ENCODE assay signal across 1 cellular context in the genomic region with DNA sequence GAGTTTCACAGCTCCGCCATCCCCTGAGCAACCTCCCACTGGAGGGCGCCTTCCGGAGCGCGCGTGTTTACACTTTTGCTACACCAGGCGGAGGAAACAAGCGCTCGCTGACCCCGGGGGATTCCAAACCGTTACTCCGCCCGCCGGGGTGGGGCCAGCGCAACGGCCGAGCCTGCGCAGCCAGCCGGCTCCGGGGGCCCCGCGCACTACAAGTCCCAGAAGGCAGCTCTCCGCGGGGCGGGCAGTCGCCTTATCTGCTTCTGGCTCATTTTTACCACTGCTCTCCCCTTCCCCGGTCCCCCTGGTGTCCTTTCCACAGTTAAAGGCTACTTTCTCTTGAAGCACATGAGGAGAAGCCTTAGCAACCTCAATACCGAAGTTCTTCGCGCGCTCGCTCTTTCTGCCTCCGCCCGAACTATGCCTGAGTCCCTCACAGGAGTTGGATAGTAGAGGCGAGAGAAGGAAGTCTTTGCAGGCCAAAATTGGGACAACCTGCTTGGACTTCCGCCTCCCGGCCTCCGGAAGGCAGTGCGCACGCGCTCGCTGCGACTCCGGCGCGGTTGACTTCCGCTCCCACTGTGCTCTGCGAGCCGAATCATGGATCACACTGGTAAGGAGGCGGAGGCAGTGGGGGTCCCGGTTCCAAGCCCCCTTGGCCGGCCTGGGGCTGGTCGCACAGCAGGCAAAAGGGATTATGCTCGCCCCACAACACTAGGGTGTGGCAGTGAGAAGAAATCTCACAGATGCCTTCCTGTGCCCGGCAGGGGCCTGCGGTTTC.
A peak's percentile ranks its signal among the peaks of the same experiment; 100 is the strongest.
TF ChIP-seq lines count a peak whose summit lies in the region.

A gene with protein sequence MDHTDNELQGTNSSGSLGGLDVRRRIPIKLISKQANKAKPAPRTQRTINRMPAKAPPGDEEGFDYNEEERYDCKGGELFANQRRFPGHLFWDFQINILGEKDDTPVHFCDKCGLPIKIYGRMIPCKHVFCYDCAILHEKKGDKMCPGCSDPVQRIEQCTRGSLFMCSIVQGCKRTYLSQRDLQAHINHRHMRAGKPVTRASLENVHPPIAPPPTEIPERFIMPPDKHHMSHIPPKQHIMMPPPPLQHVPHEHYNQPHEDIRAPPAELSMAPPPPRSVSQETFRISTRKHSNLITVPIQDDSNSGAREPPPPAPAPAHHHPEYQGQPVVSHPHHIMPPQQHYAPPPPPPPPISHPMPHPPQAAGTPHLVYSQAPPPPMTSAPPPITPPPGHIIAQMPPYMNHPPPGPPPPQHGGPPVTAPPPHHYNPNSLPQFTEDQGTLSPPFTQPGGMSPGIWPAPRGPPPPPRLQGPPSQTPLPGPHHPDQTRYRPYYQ (plus strand): TSS at position 576 of the 778 bp plus-strand sequence. CDS start 22 bp downstream, at position 598.

TF ChIP-seq in HepG2, 621 proteins besides CTCF, POLR2A, EP300 and RAD21 (continued from another document and continues in another):
- TF ChIP-seq, protein P1, sequence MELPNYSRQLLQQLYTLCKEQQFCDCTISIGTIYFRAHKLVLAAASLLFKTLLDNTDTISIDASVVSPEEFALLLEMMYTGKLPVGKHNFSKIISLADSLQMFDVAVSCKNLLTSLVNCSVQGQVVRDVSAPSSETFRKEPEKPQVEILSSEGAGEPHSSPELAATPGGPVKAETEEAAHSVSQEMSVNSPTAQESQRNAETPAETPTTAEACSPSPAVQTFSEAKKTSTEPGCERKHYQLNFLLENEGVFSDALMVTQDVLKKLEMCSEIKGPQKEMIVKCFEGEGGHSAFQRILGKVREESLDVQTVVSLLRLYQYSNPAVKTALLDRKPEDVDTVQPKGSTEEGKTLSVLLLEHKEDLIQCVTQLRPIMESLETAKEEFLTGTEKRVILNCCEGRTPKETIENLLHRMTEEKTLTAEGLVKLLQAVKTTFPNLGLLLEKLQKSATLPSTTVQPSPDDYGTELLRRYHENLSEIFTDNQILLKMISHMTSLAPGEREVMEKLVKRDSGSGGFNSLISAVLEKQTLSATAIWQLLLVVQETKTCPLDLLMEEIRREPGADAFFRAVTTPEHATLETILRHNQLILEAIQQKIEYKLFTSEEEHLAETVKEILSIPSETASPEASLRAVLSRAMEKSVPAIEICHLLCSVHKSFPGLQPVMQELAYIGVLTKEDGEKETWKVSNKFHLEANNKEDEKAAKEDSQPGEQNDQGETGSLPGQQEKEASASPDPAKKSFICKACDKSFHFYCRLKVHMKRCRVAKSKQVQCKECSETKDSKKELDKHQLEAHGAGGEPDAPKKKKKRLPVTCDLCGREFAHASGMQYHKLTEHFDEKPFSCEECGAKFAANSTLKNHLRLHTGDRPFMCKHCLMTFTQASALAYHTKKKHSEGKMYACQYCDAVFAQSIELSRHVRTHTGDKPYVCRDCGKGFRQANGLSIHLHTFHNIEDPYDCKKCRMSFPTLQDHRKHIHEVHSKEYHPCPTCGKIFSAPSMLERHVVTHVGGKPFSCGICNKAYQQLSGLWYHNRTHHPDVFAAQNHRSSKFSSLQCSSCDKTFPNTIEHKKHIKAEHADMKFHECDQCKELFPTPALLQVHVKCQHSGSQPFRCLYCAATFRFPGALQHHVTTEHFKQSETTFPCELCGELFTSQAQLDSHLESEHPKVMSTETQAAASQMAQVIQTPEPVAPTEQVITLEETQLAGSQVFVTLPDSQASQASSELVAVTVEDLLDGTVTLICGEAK (IDR thresholded peaks at IDR 0.05), result peak; percentile 47; the same call in 1 of the 2 replicates
- TF ChIP-seq, protein P1 (CRISPR knock-in tag; IDR thresholded peaks at IDR 0.05), result 0 out of 2 replicates have a peak, but pooled peaks have one; percentile 52
- TF ChIP-seq U2AF2 (IDR thresholded peaks at IDR 0.05; ENCODE audit: low read depth, low read length), result no peak
- no peak for TF ChIP-seq NONO (IDR thresholded peaks at IDR 0.05)
- no peak; the same call in none of the 2 replicates for TF ChIP-seq NONO (CRISPR knock-in tag; conservative IDR thresholded peaks at IDR 0.05)
- TF ChIP-seq, protein P2, sequence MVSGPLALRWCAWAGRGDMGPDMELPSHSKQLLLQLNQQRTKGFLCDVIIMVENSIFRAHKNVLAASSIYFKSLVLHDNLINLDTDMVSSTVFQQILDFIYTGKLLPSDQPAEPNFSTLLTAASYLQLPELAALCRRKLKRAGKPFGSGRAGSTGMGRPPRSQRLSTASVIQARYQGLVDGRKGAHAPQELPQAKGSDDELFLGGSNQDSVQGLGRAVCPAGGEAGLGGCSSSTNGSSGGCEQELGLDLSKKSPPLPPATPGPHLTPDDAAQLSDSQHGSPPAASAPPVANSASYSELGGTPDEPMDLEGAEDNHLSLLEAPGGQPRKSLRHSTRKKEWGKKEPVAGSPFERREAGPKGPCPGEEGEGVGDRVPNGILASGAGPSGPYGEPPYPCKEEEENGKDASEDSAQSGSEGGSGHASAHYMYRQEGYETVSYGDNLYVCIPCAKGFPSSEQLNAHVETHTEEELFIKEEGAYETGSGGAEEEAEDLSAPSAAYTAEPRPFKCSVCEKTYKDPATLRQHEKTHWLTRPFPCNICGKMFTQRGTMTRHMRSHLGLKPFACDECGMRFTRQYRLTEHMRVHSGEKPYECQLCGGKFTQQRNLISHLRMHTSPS (CRISPR knock-in tag; IDR thresholded peaks at IDR 0.05; ENCODE audit: low read depth), result no peak; the same call in 1 of the 2 replicates
- TF ChIP-seq, protein P3, sequence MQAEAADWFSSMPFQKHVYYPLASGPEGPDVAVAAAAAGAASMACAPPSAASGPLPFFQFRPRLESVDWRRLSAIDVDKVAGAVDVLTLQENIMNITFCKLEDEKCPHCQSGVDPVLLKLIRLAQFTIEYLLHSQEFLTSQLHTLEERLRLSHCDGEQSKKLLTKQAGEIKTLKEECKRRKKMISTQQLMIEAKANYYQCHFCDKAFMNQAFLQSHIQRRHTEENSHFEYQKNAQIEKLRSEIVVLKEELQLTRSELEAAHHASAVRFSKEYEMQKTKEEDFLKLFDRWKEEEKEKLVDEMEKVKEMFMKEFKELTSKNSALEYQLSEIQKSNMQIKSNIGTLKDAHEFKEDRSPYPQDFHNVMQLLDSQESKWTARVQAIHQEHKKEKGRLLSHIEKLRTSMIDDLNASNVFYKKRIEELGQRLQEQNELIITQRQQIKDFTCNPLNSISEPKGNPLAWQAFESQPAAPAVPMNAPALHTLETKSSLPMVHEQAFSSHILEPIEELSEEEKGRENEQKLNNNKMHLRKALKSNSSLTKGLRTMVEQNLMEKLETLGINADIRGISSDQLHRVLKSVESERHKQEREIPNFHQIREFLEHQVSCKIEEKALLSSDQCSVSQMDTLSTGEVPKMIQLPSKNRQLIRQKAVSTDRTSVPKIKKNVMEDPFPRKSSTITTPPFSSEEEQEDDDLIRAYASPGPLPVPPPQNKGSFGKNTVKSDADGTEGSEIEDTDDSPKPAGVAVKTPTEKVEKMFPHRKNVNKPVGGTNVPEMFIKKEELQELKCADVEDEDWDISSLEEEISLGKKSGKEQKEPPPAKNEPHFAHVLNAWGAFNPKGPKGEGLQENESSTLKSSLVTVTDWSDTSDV (CRISPR knock-in tag; IDR thresholded peaks at IDR 0.05), result 0 out of 2 replicates have a peak, but pooled peaks have one; percentile 86
- TF ChIP-seq HCFC1 (IDR thresholded peaks at IDR 0.05; ENCODE audit: low read depth, low read length), result peak; percentile 81
- 0 out of 2 replicates have a peak, but pooled peaks have one; percentile 14 for TF ChIP-seq RNF2 (conservative IDR thresholded peaks at IDR 0.05; ENCODE audit: low read depth)
- TF ChIP-seq, protein P4, sequence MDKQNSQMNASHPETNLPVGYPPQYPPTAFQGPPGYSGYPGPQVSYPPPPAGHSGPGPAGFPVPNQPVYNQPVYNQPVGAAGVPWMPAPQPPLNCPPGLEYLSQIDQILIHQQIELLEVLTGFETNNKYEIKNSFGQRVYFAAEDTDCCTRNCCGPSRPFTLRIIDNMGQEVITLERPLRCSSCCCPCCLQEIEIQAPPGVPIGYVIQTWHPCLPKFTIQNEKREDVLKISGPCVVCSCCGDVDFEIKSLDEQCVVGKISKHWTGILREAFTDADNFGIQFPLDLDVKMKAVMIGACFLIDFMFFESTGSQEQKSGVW (CRISPR knock-in tag; IDR thresholded peaks at IDR 0.05; ENCODE audit: borderline replicate concordance), result no peak
- TF ChIP-seq NRL (CRISPR knock-in tag; IDR thresholded peaks at IDR 0.05; ENCODE audit: borderline replicate concordance), result peak; percentile 43; the same call in 1 of the 2 replicates
- TF ChIP-seq KDM5B (CRISPR knock-in tag; IDR thresholded peaks at IDR 0.05; ENCODE audit: borderline replicate concordance), result no peak; the same call in 1 of the 2 replicates
- no peak for TF ChIP-seq SETDB1 (CRISPR knock-in tag; IDR thresholded peaks at IDR 0.05; ENCODE audit: borderline replicate concordance)
- TF ChIP-seq HDAC2 (CRISPR knock-in tag; IDR thresholded peaks at IDR 0.05), result peak; percentile 47
- TF ChIP-seq ZBTB1 (CRISPR knock-in tag; IDR thresholded peaks at IDR 0.05; ENCODE audit: borderline replicate concordance), result no peak
- TF ChIP-seq NAIF1 (CRISPR knock-in tag; IDR thresholded peaks at IDR 0.05; ENCODE audit: borderline replicate concordance), result no peak
- TF ChIP-seq KLF9 (CRISPR knock-in tag; IDR thresholded peaks at IDR 0.05; ENCODE audit: low read depth), result no peak; the same call in 1 of the 2 replicates
- TF ChIP-seq ZNF264 (CRISPR knock-in tag; IDR thresholded peaks at IDR 0.05), result peak; percentile 59; the same call in 1 of the 2 replicates
- peak; percentile 93 for TF ChIP-seq ASH2L (IDR thresholded peaks at IDR 0.05; ENCODE audit: insufficient read length, low read depth, low read length)
- TF ChIP-seq AGO1 (IDR thresholded peaks at IDR 0.05; ENCODE audit: low read depth, low read length, poor library complexity, severe bottlenecking), result no peak
- TF ChIP-seq, protein P5, sequence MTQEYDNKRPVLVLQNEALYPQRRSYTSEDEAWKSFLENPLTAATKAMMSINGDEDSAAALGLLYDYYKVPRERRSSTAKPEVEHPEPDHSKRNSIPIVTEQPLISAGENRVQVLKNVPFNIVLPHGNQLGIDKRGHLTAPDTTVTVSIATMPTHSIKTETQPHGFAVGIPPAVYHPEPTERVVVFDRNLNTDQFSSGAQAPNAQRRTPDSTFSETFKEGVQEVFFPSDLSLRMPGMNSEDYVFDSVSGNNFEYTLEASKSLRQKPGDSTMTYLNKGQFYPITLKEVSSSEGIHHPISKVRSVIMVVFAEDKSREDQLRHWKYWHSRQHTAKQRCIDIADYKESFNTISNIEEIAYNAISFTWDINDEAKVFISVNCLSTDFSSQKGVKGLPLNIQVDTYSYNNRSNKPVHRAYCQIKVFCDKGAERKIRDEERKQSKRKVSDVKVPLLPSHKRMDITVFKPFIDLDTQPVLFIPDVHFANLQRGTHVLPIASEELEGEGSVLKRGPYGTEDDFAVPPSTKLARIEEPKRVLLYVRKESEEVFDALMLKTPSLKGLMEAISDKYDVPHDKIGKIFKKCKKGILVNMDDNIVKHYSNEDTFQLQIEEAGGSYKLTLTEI (CRISPR knock-in tag; conservative IDR thresholded peaks at IDR 0.05), result no peak
- TF ChIP-seq SMAD1 (CRISPR knock-in tag; IDR thresholded peaks at IDR 0.05; ENCODE audit: borderline replicate concordance, low read depth), result no peak
- peak; percentile 88 for TF ChIP-seq ETV5 (CRISPR knock-in tag; IDR thresholded peaks at IDR 0.05; ENCODE audit: borderline replicate concordance)
- no peak for TF ChIP-seq TBL1XR1 (IDR thresholded peaks at IDR 0.05; ENCODE audit: borderline replicate concordance, low read length, partially characterized antibody)
